Comparison of ENCODE assay signal across 9 cellular contexts in genomic region chr17:44217738-44218343, GRCh38. TPM values are rescaled to one million over a fixed set of nuclear protein-coding genes. Genes with fewer than 3 reads are reported as not detected.
DNase-seq lines count a peak whose midpoint lies in the region; ATAC-seq and TF ChIP-seq lines count a peak whose summit lies in the region.
"Had no signal": no experiment of that assay in that cellular context is flagged by ENCODE, and none has a peak within 500 bp of the region (broad histone marks: within the 10 kb centered on the region; RNA-seq: fewer than 3 reads in every experiment).

No MANE protein-coding gene starts in this region.

- CTCF ChIA-PET in CD8-positive, alpha-beta memory T cell (lab: Charles Lee) = interaction anchor here (0.8 to 11.1 kb wide), 9 partner anchors 8 to 128 kb away, joined by 3 to 100 read pairs (median 8); partner anchors contain the start of genes GRN and SLC25A39

- peak overlapping the region; percentile 81 for H3K27ac ChIP-seq in CD8-positive, alpha-beta memory T cell (ENCODE audit: low read depth, low read length)
- peak overlapping the region; percentile 90 for H3K27ac ChIP-seq in effector memory CD4-positive, alpha-beta T cell (ENCODE audit: insufficient read depth, low read length, poor library complexity, severe bottlenecking)
- H3K27ac ChIP-seq in neutrophil = peak overlapping the region; percentile 97

- TF ChIP-seq CTCF in NB4 (IDR thresholded peaks at IDR 0.05; ENCODE audit: low read depth, low read length) = no peak
- no peak for TF ChIP-seq CTCF in neutrophil (IDR thresholded peaks at IDR 0.05)

- no peaks in the 10 kb centered on the region for H3K27me3 Mint-ChIP-seq in CD8-positive, alpha-beta memory T cell

- H3K36me3 Mint-ChIP-seq in CD8-positive, alpha-beta memory T cell = peaks cover 11 to 56% (median 22%) of the 10 kb centered on the region in 3 donors

- DNase-seq in CD8-positive, alpha-beta memory T cell = peak in 1 of 5 donors; percentile 59
- no peak for DNase-seq in NB4 (ENCODE audit: low read depth)
- DNase-seq in effector memory CD4-positive, alpha-beta T cell = no peak
- no peak for DNase-seq in activated CD4-positive, alpha-beta T cell treated with anti-CD3 and anti-CD28 coated beads, Interleukin-2, amount 50 U/mL, for 4 hours

- POLR2A ChIA-PET in CD8-positive, alpha-beta memory T cell (lab: Charles Lee) = interaction anchor here (0.6 to 6.2 kb wide), 15 partner anchors 7 to 857 kb away, joined by 3 to 58 read pairs (median 10); partner anchors contain the start of genes ATXN7L3, SLC25A39 and TMUB2

- H3K4me3 ChIP-seq in CD8-positive, alpha-beta memory T cell (ENCODE audit: low read length) = peak overlapping the region; percentile 59
- H3K4me3 ChIP-seq in NB4 (ENCODE audit: low read depth, low read length) (peak overlapping the region; percentile 79), neutrophil (ENCODE audit: low read depth in 1 of 2, low read length in 1 of 2) (peak overlapping the region; percentile 72 to 78)
- peak overlapping the region; percentile 58 for H3K4me3 ChIP-seq in effector memory CD4-positive, alpha-beta T cell (ENCODE audit: insufficient read depth, low read depth, low read length, poor library complexity, severe bottlenecking)

- peaks cover 62% of the 10 kb centered on the region for H3K4me1 ChIP-seq in CD8-positive, alpha-beta memory T cell (ENCODE audit: insufficient read depth, low read length)
- peaks cover 41% of the 10 kb centered on the region for H3K4me1 ChIP-seq in effector memory CD4-positive, alpha-beta T cell (ENCODE audit: control insufficient read depth, insufficient read depth, low read length, poor library complexity, severe bottlenecking)
- peaks cover 32 to 38% of the 10 kb centered on the region in 2 experiments for H3K4me1 ChIP-seq in neutrophil (ENCODE audit: control insufficient read depth in 1 of 2, insufficient read depth in 1 of 2, low read depth in 1 of 2, low read length in 1 of 2)

- ATAC-seq in HG03378 (IDR thresholded peaks at IDR 0.05; ENCODE audit: unreplicated experiment) (no peak), GM21528 (IDR thresholded peaks at IDR 0.05; ENCODE audit: low FRiP score, unreplicated experiment) (no peak), HG02623 (IDR thresholded peaks at IDR 0.05; ENCODE audit: unreplicated experiment) (no peak)

- H3K4me3 Mint-ChIP-seq in CD8-positive, alpha-beta memory T cell = peak overlapping the region; percentile 76 to 89 (median 81)

- no peaks in the 10 kb centered on the region for H3K9me3 ChIP-seq in CD8-positive, alpha-beta memory T cell (ENCODE audit: low read length)
- H3K9me3 ChIP-seq in effector memory CD4-positive, alpha-beta T cell (ENCODE audit: control insufficient read depth, low read length) = no peaks in the 10 kb centered on the region
- H3K9me3 ChIP-seq in neutrophil = no peaks in the 10 kb centered on the region

- no peaks in the 10 kb centered on the region for H3K27me3 ChIP-seq in CD8-positive, alpha-beta memory T cell (ENCODE audit: insufficient read depth, low read length, poor library complexity, severe bottlenecking)
- H3K27me3 ChIP-seq in effector memory CD4-positive, alpha-beta T cell (replicated peaks; ENCODE audit: control insufficient read depth, insufficient read depth, low read length, poor library complexity, severe bottlenecking) = no peaks in the 10 kb centered on the region
- peaks cover 17% of the 10 kb centered on the region for H3K27me3 ChIP-seq in neutrophil

- peaks cover 20% of the 10 kb centered on the region for H3K36me3 ChIP-seq in CD8-positive, alpha-beta memory T cell (ENCODE audit: insufficient read depth, low read length)
- H3K36me3 ChIP-seq in effector memory CD4-positive, alpha-beta T cell (ENCODE audit: control insufficient read depth, insufficient read depth, low read length) = peaks cover 32% of the 10 kb centered on the region
- H3K36me3 ChIP-seq in neutrophil = peaks cover 47% of the 10 kb centered on the region

- peaks cover 56 to 65% (median 56%) of the 10 kb centered on the region in 3 donors for H3K4me1 Mint-ChIP-seq in CD8-positive, alpha-beta memory T cell

- TF ChIP-seq POLR2A in NB4 (IDR thresholded peaks at IDR 0.05; ENCODE audit: extremely low read depth, insufficient read length) = no peak

- no peaks in the 10 kb centered on the region for H3K9me3 Mint-ChIP-seq in CD8-positive, alpha-beta memory T cell

- peak overlapping the region; percentile 61 to 97 (median 84) for H3K27ac Mint-ChIP-seq in CD8-positive, alpha-beta memory T cell

RNA-seq across cellular contexts. Expression of gene UBTF, which starts 1.6 kb away (rescaled TPM):
- total RNA-seq in CD8-positive, alpha-beta memory T cell = 100 to 1,000 TPM; 186 to 199 TPM
- 78.0 TPM for polyA plus RNA-seq in CD8-positive, alpha-beta memory T cell

RNA-seq across cellular contexts. Expression of gene ATXN7L3, which starts 18.2 kb away (rescaled TPM):
- total RNA-seq in CD8-positive, alpha-beta memory T cell = 100 to 1,000 TPM in 1 of 2 experiments, 10 to 100 TPM in 1; 96.6 to 111 TPM
- polyA plus RNA-seq in CD8-positive, alpha-beta memory T cell = 15.4 TPM

RNA-seq across cellular contexts. Expression of gene TMUB2, which starts 31.1 kb away (rescaled TPM):
- total RNA-seq in CD8-positive, alpha-beta memory T cell = 10 to 100 TPM; 20.8 to 22.5 TPM
- polyA plus RNA-seq in CD8-positive, alpha-beta memory T cell = 37.5 TPM

RNA-seq across cellular contexts. Expression of gene ASB16, which starts 47.3 kb away (rescaled TPM):
- under 1 TPM in 1 of 2 experiments, not detected in 1; 0.11 TPM for total RNA-seq in CD8-positive, alpha-beta memory T cell
- polyA plus RNA-seq in CD8-positive, alpha-beta memory T cell = 0.10 TPM

RNA-seq across cellular contexts. Expression of gene SLC4A1, which starts 50.1 kb away (rescaled TPM):
- total RNA-seq in CD8-positive, alpha-beta memory T cell = not detected
- not detected for polyA plus RNA-seq in CD8-positive, alpha-beta memory T cell
- total RNA-seq: glomerular endothelial cell had no signal
